In the genomic region with DNA sequence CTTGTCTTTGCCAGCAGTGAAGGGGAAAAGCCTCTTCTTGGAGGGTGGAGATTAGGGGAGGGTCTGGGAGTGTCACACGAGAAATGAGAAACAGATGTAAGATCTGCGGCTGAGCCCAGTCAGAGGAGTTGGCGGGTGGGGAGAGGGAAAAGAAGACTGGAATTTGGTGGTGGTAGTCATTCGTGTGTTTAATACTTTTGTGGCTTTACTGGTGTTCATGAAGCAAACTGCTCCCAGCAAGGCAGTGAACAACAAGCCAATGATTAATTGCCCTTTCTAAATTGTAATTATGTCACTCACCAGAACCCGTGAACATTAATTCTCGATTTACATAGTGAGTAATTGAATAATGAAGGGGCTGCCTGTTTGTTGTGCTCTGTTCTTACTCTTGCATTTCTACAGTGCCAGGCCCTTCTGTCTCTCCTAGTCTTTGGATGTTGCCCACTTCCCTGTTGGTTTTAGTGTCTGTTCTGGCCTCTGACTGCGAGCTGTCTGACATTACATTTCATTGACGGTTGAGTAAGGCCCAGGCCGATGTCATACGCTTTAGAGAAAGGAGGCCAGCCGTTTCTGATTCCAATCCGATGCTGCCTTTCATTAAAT, we compare ENCODE assay signal across 12 cellular contexts.
DNase-seq lines count a peak whose midpoint lies in the region; ATAC-seq and TF ChIP-seq lines count a peak whose summit lies in the region.
"Had no signal": no experiment of that assay in that cellular context is flagged by ENCODE, and none has a peak within 500 bp of the region (broad histone marks: within the 10 kb centered on the region; RNA-seq: fewer than 3 reads in every experiment).

No MANE protein-coding gene starts in this region.

- 72% methylated on average over 8 of the region's 12 CpGs for WGBS in mesenchymal stem cell

- peaks cover 8% of the 10 kb centered on the region for H3K79me1 ChIP-seq in mesenchymal stem cell (replicated peaks; ENCODE audit: low read length, poor library complexity, severe bottlenecking)

- no peak overlapping the region for H3K23ac ChIP-seq in mesenchymal stem cell (ENCODE audit: low read length in 2 of 2)

- H2AFZ ChIP-seq in mesenchymal stem cell (ENCODE audit: low read depth, low read length), result no peak overlapping the region

- peak overlapping the region; percentile 33 for H4K8ac ChIP-seq in mesenchymal stem cell (ENCODE audit: low read length)

- H3K18ac ChIP-seq in mesenchymal stem cell (ENCODE audit: low read depth in 1 of 2, low read length in 2 of 2), result no peak overlapping the region

- TF ChIP-seq CTCF in epithelial cell of proximal tubule (conservative IDR thresholded peaks at IDR 0.05; ENCODE audit: low read depth, low read length), result no peak

- no peaks in the 10 kb centered on the region for H3K27me3 ChIP-seq in mesenchymal stem cell (ENCODE audit: control insufficient read depth in 1 of 2, insufficient read depth in 1 of 2, low read length in 2 of 2)

- H3K4me1 ChIP-seq in mesenchymal stem cell (ENCODE audit: control insufficient read depth, insufficient read depth, low read depth, low read length), result peaks cover 8% of the 10 kb centered on the region

- H3K4ac ChIP-seq in mesenchymal stem cell (ENCODE audit: low read depth in 1 of 2, low read length in 2 of 2), result no peak overlapping the region

- no peak for ATAC-seq in GM18873 (IDR thresholded peaks at IDR 0.05; ENCODE audit: low FRiP score, unreplicated experiment)

- no peak overlapping the region for H4K91ac ChIP-seq in mesenchymal stem cell (ENCODE audit: low read length)

- no peak overlapping the region for H2BK15ac ChIP-seq in mesenchymal stem cell (ENCODE audit: low read depth, poor library complexity, severe bottlenecking)

- no peak overlapping the region for H3K14ac ChIP-seq in mesenchymal stem cell (ENCODE audit: low read length in 2 of 2)

- H2BK12ac ChIP-seq in mesenchymal stem cell (ENCODE audit: low read length in 2 of 2), result no peak overlapping the region

- H2BK120ac ChIP-seq in mesenchymal stem cell (ENCODE audit: low read depth, low read length), result no peak overlapping the region

- no peak overlapping the region for H2AK5ac ChIP-seq in mesenchymal stem cell (ENCODE audit: low read length, severe bottlenecking)

- peak overlapping the region; percentile 79 for H3K9ac ChIP-seq in mesenchymal stem cell (ENCODE audit: low read length)

- no peak overlapping the region for H2BK5ac ChIP-seq in mesenchymal stem cell (ENCODE audit: low read depth, low read length, poor library complexity, severe bottlenecking)

- peak overlapping the region; percentile 49 for H3K27ac ChIP-seq in mesenchymal stem cell (ENCODE audit: low read length, poor library complexity, severe bottlenecking)

- peaks cover 0 to 6% of the 10 kb centered on the region in 2 experiments for H3K36me3 ChIP-seq in mesenchymal stem cell (ENCODE audit: control insufficient read depth in 1 of 2, insufficient read depth in 2 of 2, low read depth in 1 of 2, low read length in 2 of 2)
- H3K36me3 ChIP-seq: thoracic aorta had no signal

- H3K9me3 ChIP-seq in mesenchymal stem cell (ENCODE audit: control insufficient read depth, low read length), result no peaks in the 10 kb centered on the region
- H3K9me3 ChIP-seq: thoracic aorta had no signal

- H3K4me3 ChIP-seq in epithelial cell of proximal tubule (ENCODE audit: low read depth, low read length) (no peak overlapping the region), mesenchymal stem cell (ENCODE audit: insufficient read depth in 1 of 2, low read depth in 1 of 2, low read length in 2 of 2) (peak overlapping the region in 1 of 2 experiments; percentile 62)
- H3K4me3 ChIP-seq: thoracic aorta had no signal

- peak; percentile 85 for DNase-seq in AG08395 (ENCODE audit: low spot score)
- DNase-seq in M059J (ENCODE audit: low read depth), result peak; percentile 88
- peak; percentile 57 for DNase-seq in epithelial cell of proximal tubule (ENCODE audit: low read depth)
- DNase-seq in mesenchymal stem cell, result peak; percentile 48
- DNase-seq in anterior cingulate cortex (lab: John Stamatoyannopoulos, UW), result no peak
- no peak for DNase-seq in iPS-NIHi11 (ENCODE audit: low spot score)
- DNase-seq in superior temporal gyrus (ENCODE audit: extremely low spot score), result no peak
- DNase-seq: activated naive CD4-positive, alpha-beta T cell; NCI-H1694 treated with DMSO at 0.1 percent for 48 hours; T-helper 9 cell had no signal

- no peak overlapping the region for H3K4me2 ChIP-seq in mesenchymal stem cell (ENCODE audit: low read length, poor library complexity, severe bottlenecking)

Comparison
In these comparisons a context has a peak if more than half of its experiments do, and no peak if none do; other contexts are left out.
1. DNase-seq: peak in AG08395 (single experiment), M059J (single experiment), epithelial cell of proximal tubule (single experiment) and mesenchymal stem cell (single experiment); none in anterior cingulate cortex (0 of 58), iPS-NIHi11 (single experiment) and superior temporal gyrus (single experiment).